ENCODE assay signal across 30 cellular contexts in the genomic region with DNA sequence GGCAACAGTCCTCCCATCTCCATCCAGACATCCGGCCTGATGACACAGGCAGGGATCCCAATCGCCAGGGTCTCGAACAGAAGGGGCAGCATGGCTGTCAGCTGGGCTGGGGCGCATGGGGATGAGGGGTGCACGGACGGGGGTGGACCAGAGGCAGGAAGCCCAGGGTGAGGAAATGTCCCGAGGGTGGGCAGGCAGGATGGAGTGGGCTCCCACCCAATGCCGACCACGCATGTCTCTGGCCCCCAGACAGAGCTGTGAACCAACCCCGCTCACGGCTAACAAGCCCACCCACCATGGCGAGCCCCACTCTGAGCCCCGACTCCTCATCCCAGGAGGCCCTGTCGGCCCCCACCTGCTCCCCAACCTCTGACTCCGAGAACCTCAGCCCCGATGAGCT. TPM values are rescaled to one million over a fixed set of nuclear protein-coding genes. Genes with fewer than 3 reads are reported as not detected.
"Had no signal": no experiment of that assay in that cellular context is flagged by ENCODE, and none has a peak within 500 bp of the region (broad histone marks: within the 10 kb centered on the region; RNA-seq: fewer than 3 reads in every experiment).

No MANE protein-coding gene starts in this region.

- H3K4me1 ChIP-seq: breast epithelium had no signal

- DNase-seq: activated CD4-positive, alpha-beta T cell treated with anti-CD3 and anti-CD28 coated beads, Interleukin-2, amount 10 ng/mL, durations not matched to agents 24 days and 14 days; activated CD4-positive, alpha-beta T cell treated with anti-CD3 and anti-CD28 coated beads, Interleukin-2, amount 50 U/mL, for 4 hours; activated CD8-positive, alpha-beta T cell treated with anti-CD3 and anti-CD28 coated beads for 36 hours; activated gamma-delta T cell; activated naive CD4-positive, alpha-beta T cell treated with Interleukin-2 at 50 U/mL for 16 hours; activated naive CD8-positive, alpha-beta T cell treated with anti-CD3 and anti-CD28 coated beads, Interleukin-2, amount 10 ng/mL, durations not matched to agents 7 days and 5 days; activated T-cell treated with anti-CD3 and anti-CD28 coated beads, Interleukin-2, amount 50 U/mL, for 24 hours; amygdala; body of pancreas; central memory CD4-positive, alpha-beta T cell; Karpas-422; KBM-7; NCI-H1105; NCI-H1417 treated with DMSO at 0.1 percent for 48 hours; NCI-H187 treated with DMSO at 0.1 percent for 48 hours; NCI-H2081; NCI-H2171 treated with DMSO at 0.1 percent for 48 hours; NCI-H2227 treated with DMSO at 0.1 percent for 48 hours; NCI-H510A treated with DMSO at 0.1 percent for 48 hours; NCI-H526 treated with DMSO at 0.1 percent for 48 hours; NCI-H774; OCI-M1; SIG-M5; T-cell; T-helper 17 cell had no signal

- H3K27ac ChIP-seq: body of pancreas, breast epithelium had no signal

- ATAC-seq: activated CD8-positive, alpha-beta T cell treated with anti-CD3 and anti-CD28 coated beads for 36 hours; body of pancreas; SK-N-SH treated with all-trans-retinoic acid at 6 μM for 48 hours; T-cell; T-helper 17 cell had no signal

- H3K27me3 ChIP-seq: body of pancreas, breast epithelium had no signal

- H3K9me3 ChIP-seq: body of pancreas, breast epithelium had no signal

- H3K4me3 ChIP-seq: body of pancreas, breast epithelium had no signal

- H3K36me3 ChIP-seq: breast epithelium had no signal

RNA-seq across cellular contexts. Expression of gene PRR36, which starts 27.9 kb away (rescaled TPM):
- total RNA-seq: SK-MEL-5 had no signal

RNA-seq across cellular contexts. Expression of gene LRRC8E, which starts 42.1 kb away (rescaled TPM):
- total RNA-seq: activated CD4-positive, alpha-beta T cell treated with anti-CD3 and anti-CD28 coated beads, Interleukin-2, amount 10 ng/mL, durations not matched to agents 24 days and 14 days; activated CD8-positive, alpha-beta memory T cell treated with anti-CD3 and anti-CD28 coated beads for 36 hours; activated CD8-positive, alpha-beta T cell treated with anti-CD3 and anti-CD28 coated beads for 36 hours; activated naive CD8-positive, alpha-beta T cell treated with anti-CD3 and anti-CD28 coated beads, Interleukin-2, amount 10 ng/mL, durations not matched to agents 7 days and 5 days; activated T-helper 2 cell treated with anti-CD3 and anti-CD28 coated beads, Interferon-gamma antibody, Interleukin-2, Interleukin-4, amounts not matched to agents 10 μg/mL and 5 μg/mL and 100 μg/mL, durations not matched to agents 14 hours and 24 hours and 36 hours; T-helper 17 cell had no signal
